ENCODE assay signal across 23 cellular contexts in the genomic region with DNA sequence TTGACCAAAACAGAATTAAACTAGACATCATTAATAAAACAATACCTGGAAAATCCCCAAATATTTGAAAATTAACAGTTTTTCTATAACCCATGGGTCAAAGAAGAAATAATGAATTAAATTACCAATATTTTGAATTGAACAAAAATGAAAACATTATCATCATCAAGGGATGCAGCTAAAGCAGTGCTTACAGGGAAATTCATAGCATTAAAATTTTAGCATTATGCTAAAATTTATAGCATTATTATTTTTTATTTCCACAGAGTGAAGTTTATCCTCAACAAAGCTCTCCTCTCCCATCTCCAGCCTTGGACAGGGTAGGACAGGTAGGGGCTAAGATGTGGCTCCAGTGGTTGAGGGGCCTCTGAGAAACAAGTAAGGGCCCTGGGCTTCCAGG. TPM values are rescaled to one million over a fixed set of nuclear protein-coding genes. Genes with fewer than 3 reads are reported as not detected.
DNase-seq lines count a peak whose midpoint lies in the region; ATAC-seq and TF ChIP-seq lines count a peak whose summit lies in the region.
"Had no signal": no experiment of that assay in that cellular context is flagged by ENCODE, and none has a peak within 500 bp of the region (broad histone marks: within the 10 kb centered on the region; RNA-seq: fewer than 3 reads in every experiment).

No MANE protein-coding gene starts in this region.

- peak overlapping the region; percentile 30 for H3K27ac Mint-ChIP-seq in T-helper 17 cell
- H3K27ac Mint-ChIP-seq: CD14-positive monocyte had no signal

- no peaks in the 10 kb centered on the region; the same call in 1 of the 2 replicates for H3K9me3 ChIP-seq in HEK293 (ENCODE audit: control insufficient read depth, insufficient read depth, low read depth, low read length)
- H3K9me3 ChIP-seq in T-helper 17 cell (ENCODE audit: control insufficient read depth, low read length, poor library complexity, severe bottlenecking) = peaks cover 5% of the 10 kb centered on the region
- H3K9me3 ChIP-seq in adipocyte (ENCODE audit: control insufficient read depth, low read length) = peaks cover 19% of the 10 kb centered on the region
- H3K9me3 ChIP-seq: BE2C had no signal

- H3K27me3 ChIP-seq in adipocyte (replicated peaks; ENCODE audit: control insufficient read depth, insufficient read depth, low read length) = no peaks in the 10 kb centered on the region
- H3K27me3 ChIP-seq: BE2C, BLaER1 had no signal

- no peak for TF ChIP-seq CTCF in HEK293 (tag by site-specific recombination; IDR thresholded peaks at IDR 0.05)

- POLR2A ChIA-PET in HEK293 (lab: Yijun Ruan, JAX) = no interaction called here

- H3K9ac ChIP-seq in adipocyte (ENCODE audit: low read length) = no peak overlapping the region
- H3K9ac ChIP-seq: BLaER1 had no signal

- no peak overlapping the region for H3K4me3 Mint-ChIP-seq in T-helper 17 cell
- H3K4me3 Mint-ChIP-seq: CD14-positive monocyte; CD4-positive, alpha-beta memory T cell; CD4-positive, CD25-positive, alpha-beta regulatory T cell; CD8-positive, alpha-beta memory T cell had no signal

- CTCF ChIA-PET in HEK293 (lab: Yijun Ruan, JAX) = interaction anchor here (1.1 kb wide), 1 partner anchor 19 kb away, joined by 3 read pairs; the partner anchor contains the start of gene M6PR

- H3K4me1 ChIP-seq in HEK293 (ENCODE audit: control insufficient read depth, insufficient read depth, low read length) (no peaks in the 10 kb centered on the region), adipocyte (ENCODE audit: control insufficient read depth, insufficient read depth, low read length) (no peaks in the 10 kb centered on the region)
- H3K4me1 ChIP-seq: BE2C, BLaER1 had no signal

- no peak for DNase-seq in T-helper 17 cell
- no peak for DNase-seq in adipocyte (ENCODE audit: low read depth)
- DNase-seq: 8988T; ACHN; BE2C; C1 segment of cervical spinal cord; CD4-positive, alpha-beta memory T cell; CD4-positive, CD25-positive, alpha-beta regulatory T cell; CD8-positive, alpha-beta memory T cell; COR-L47; DMS 273 treated with DMSO at 0.1 percent for 48 hours; DMS153; DMS53; DMS79; DND-41; EL; GDM1 had no signal

- peaks cover 4% of the 10 kb centered on the region for H3K36me3 Mint-ChIP-seq in T-helper 17 cell (ENCODE audit: low read depth)
- H3K36me3 Mint-ChIP-seq: CD14-positive monocyte had no signal

- no peaks in the 10 kb centered on the region for H3K4me1 Mint-ChIP-seq in T-helper 17 cell
- H3K4me1 Mint-ChIP-seq: CD14-positive monocyte had no signal

- no peaks in the 10 kb centered on the region for H3K27me3 Mint-ChIP-seq in T-helper 17 cell
- H3K27me3 Mint-ChIP-seq: CD4-positive, alpha-beta memory T cell; CD4-positive, CD25-positive, alpha-beta regulatory T cell; CD8-positive, alpha-beta memory T cell had no signal

- H3K27ac ChIP-seq in HEK293 (ENCODE audit: extremely low read depth, low read depth, low read length) = no peak overlapping the region
- H3K27ac ChIP-seq: BLaER1 had no signal

- no peaks in the 10 kb centered on the region for H3K36me3 ChIP-seq in HEK293 (ENCODE audit: control insufficient read depth in 2 of 2, insufficient read depth in 1 of 2, low read length in 2 of 2)
- no peaks in the 10 kb centered on the region for H3K36me3 ChIP-seq in adipocyte (ENCODE audit: control insufficient read depth, insufficient read depth, low read length, severe bottlenecking)
- H3K36me3 ChIP-seq: BE2C, BLaER1 had no signal

- ATAC-seq in T-helper 17 cell (no peak), HG02759 (IDR thresholded peaks at IDR 0.05; ENCODE audit: unreplicated experiment) (no peak), GM21423 (IDR thresholded peaks at IDR 0.05; ENCODE audit: unreplicated experiment) (no peak)
- ATAC-seq: GM12878 had no signal

- H3K4me3 ChIP-seq in HEK293 (ENCODE audit: low read depth, low read length) (no peak overlapping the region), adipocyte (ENCODE audit: low read length) (peak overlapping the region; percentile 33)
- H3K4me3 ChIP-seq: BLaER1, GM12878 had no signal

TF ChIP-seq in HEK293, 187 proteins besides CTCF, POLR2A, EP300 and RAD21:
- TF ChIP-seq SETDB1 (IDR thresholded peaks at IDR 0.05; ENCODE audit: insufficient read length, low read length) = peak; percentile 86
- TF ChIP-seq, protein P1, sequence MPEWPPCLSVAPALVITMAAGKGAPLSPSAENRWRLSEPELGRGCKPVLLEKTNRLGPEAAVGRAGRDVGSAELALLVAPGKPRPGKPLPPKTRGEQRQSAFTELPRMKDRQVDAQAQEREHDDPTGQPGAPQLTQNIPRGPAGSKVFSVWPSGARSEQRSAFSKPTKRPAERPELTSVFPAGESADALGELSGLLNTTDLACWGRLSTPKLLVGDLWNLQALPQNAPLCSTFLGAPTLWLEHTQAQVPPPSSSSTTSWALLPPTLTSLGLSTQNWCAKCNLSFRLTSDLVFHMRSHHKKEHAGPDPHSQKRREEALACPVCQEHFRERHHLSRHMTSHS (tag by site-specific recombination; IDR thresholded peaks at IDR 0.05) = no peak
TF ChIP-seq in HEK293: peak in this region for 1.

RNA-seq across cellular contexts. Expression of gene M6PR, which starts 19.3 kb away (rescaled TPM):
- 100 to 1,000 TPM; 185 to 188 TPM for total RNA-seq in T-helper 17 cell

RNA-seq across cellular contexts. Expression of gene KLRG1, which starts 20.6 kb away (rescaled TPM):
- 10 to 100 TPM in 1 of 2 donors, 1 to 10 TPM in 1; 9.9 to 22.2 TPM for total RNA-seq in T-helper 17 cell

RNA-seq across cellular contexts. Expression of gene PHC1, which starts 54.5 kb away (rescaled TPM):
- total RNA-seq in T-helper 17 cell = 10 to 100 TPM; 52.7 to 54.1 TPM
